ENCODE assay signal across 3 cellular contexts in the genomic region with DNA sequence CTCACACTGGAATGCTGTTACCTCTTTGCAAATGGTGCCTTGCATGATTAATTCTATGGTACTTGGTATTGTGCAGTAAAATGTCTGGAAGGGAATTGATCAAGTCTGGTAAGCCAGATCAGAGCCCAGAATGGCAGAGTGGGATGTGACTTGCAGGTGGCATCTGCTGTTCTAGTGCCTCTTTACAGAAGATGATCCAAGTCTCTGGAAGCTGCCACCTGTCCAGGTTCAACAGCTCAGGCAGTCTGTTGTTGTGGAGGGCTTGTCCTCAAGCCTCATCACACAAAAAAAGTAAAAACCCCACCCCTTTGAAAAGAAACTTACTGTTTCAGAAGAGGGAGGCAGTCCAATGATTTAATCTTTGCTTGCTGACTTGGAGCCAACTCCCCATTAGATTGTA.
TF ChIP-seq lines count a peak whose summit lies in the region.

No MANE protein-coding gene starts in this region.

TF ChIP-seq in GM23338, 12 proteins besides CTCF, POLR2A, EP300 and RAD21:
- TF ChIP-seq ZNF331 (CRISPR knock-in tag; IDR thresholded peaks at IDR 0.05; ENCODE audit: low read depth), result no peak
- TF ChIP-seq, protein P1, sequence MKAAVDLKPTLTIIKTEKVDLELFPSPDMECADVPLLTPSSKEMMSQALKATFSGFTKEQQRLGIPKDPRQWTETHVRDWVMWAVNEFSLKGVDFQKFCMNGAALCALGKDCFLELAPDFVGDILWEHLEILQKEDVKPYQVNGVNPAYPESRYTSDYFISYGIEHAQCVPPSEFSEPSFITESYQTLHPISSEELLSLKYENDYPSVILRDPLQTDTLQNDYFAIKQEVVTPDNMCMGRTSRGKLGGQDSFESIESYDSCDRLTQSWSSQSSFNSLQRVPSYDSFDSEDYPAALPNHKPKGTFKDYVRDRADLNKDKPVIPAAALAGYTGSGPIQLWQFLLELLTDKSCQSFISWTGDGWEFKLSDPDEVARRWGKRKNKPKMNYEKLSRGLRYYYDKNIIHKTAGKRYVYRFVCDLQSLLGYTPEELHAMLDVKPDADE (IDR thresholded peaks at IDR 0.05), result no peak

TF ChIP-seq in WTC11, 78 proteins besides CTCF, POLR2A, EP300 and RAD21:
- TF ChIP-seq MYBL2 (CRISPR knock-in tag; IDR thresholded peaks at IDR 0.05), result no peak

TF ChIP-seq in H1, 55 proteins besides CTCF, POLR2A, EP300 and RAD21:
- no peak for TF ChIP-seq HDAC6 (IDR thresholded peaks at IDR 0.05; ENCODE audit: low read depth, low read length)
- no peak for TF ChIP-seq SIN3A (conservative IDR thresholded peaks at IDR 0.05 in 1 of 2, IDR thresholded peaks at IDR 0.05 in 1 of 2; ENCODE audit: low read depth in 1 of 2, low read length in 2 of 2)
